In the genomic region with DNA sequence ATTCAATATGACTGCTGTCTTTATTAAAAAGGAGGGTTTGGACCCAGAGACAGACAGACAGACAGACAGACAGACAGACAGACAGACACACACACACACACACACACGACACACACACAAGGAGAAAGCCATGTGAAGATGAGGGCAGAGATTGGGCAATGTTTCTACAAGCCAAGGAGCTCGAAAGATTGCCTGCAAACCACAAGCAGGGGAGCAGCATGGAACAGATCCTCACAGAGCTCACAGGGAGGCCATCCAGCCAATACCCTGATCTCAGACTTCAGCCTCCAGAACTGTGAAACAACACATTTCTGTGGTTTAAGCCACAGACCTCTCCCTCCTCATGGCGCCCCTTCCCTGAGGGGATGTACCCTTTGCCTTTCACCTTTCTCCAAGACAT, we compare ENCODE assay signal across 14 cellular contexts. TPM values are rescaled to one million over a fixed set of nuclear protein-coding genes. Genes with fewer than 3 reads are reported as not detected.
DNase-seq lines count a peak whose midpoint lies in the region; ATAC-seq and TF ChIP-seq lines count a peak whose summit lies in the region.
"Had no signal": no experiment of that assay in that cellular context is flagged by ENCODE, and none has a peak within 500 bp of the region (broad histone marks: within the 10 kb centered on the region; RNA-seq: fewer than 3 reads in every experiment).

No MANE protein-coding gene starts in this region.

- peaks cover 3% of the 10 kb centered on the region; the same call in 1 of the 2 replicates for H3K4me1 ChIP-seq in Panc1 (ENCODE audit: control insufficient read depth, insufficient read depth, low read length)
- H3K4me1 ChIP-seq in skeletal muscle satellite cell (ENCODE audit: control insufficient read depth, insufficient read depth, low read length) = peaks cover 16% of the 10 kb centered on the region
- no peaks in the 10 kb centered on the region; the same call in 1 of the 2 replicates for H3K4me1 ChIP-seq in Caco-2

- H3K4me3 ChIP-seq in Panc1 (ENCODE audit: low read depth in 2 of 2, low read length in 2 of 2) = no peak overlapping the region
- H3K4me3 ChIP-seq in skeletal muscle satellite cell (ENCODE audit: low read length) = no peak overlapping the region
- no peak overlapping the region for H3K4me3 ChIP-seq in Caco-2 (ENCODE audit: low read depth, low read length)
- H3K4me3 ChIP-seq: HAP-1 had no signal

- no peaks in the 10 kb centered on the region for H3K27me3 ChIP-seq in Panc1 (ENCODE audit: control insufficient read depth, insufficient read depth, low read length)
- no peaks in the 10 kb centered on the region for H3K27me3 ChIP-seq in skeletal muscle satellite cell (ENCODE audit: control insufficient read depth, insufficient read depth, low read length)
- no peaks in the 10 kb centered on the region for H3K27me3 ChIP-seq in Caco-2 (replicated peaks; ENCODE audit: control insufficient read depth, insufficient read depth, low read length)

- H3K27ac ChIP-seq in Panc1 (ENCODE audit: low read length) = no peak overlapping the region

- CTCF ChIA-PET in Panc1 (lab: Charles Lee) (interaction anchor here (0.6 to 0.7 kb wide), 4 partner anchors 18 to 134 kb away, joined by 3 to 4 read pairs (median 4); no protein-coding TSS in a partner anchor), Caco-2 (lab: Charles Lee) (interaction anchor here (1.3 to 1.7 kb wide), 2 partner anchors 125 to 148 kb away, joined by 3 to 5 read pairs; no protein-coding TSS in a partner anchor)

- H3K4me3 Mint-ChIP-seq in Caco-2 (ENCODE audit: unreplicated experiment) = no peak overlapping the region
- H3K4me3 Mint-ChIP-seq: activated naive CD8-positive, alpha-beta T cell; stimulated activated memory B cell treated with anti-CD40 and anti-IgM and Interleukin-4, amounts not matched to agents 10 μg/mL and 1 μg/mL and 100 μg/mL, for 72 hours had no signal

- H3K9me3 ChIP-seq in Panc1 (ENCODE audit: control insufficient read depth, insufficient read depth, low read depth, low read length) (no peaks in the 10 kb centered on the region), skeletal muscle satellite cell (replicated peaks; ENCODE audit: low read length) (no peaks in the 10 kb centered on the region), Caco-2 (no peaks in the 10 kb centered on the region)

- H3K36me3 Mint-ChIP-seq in Caco-2 (ENCODE audit: insufficient read depth, unreplicated experiment) = no peaks in the 10 kb centered on the region
- H3K36me3 Mint-ChIP-seq: stimulated activated memory B cell treated with anti-CD40 and anti-IgM and Interleukin-4, amounts not matched to agents 10 μg/mL and 1 μg/mL and 100 μg/mL, for 72 hours had no signal

- no peaks in the 10 kb centered on the region for H3K4me1 Mint-ChIP-seq in Caco-2 (ENCODE audit: low read depth, unreplicated experiment)

- H3K4me2 ChIP-seq in skeletal muscle satellite cell (ENCODE audit: low read length) = peak overlapping the region; percentile 37

- ATAC-seq in Panc1 (peak; percentile 32; the same call in 1 of the 2 replicates), GM21528 (IDR thresholded peaks at IDR 0.05; ENCODE audit: low FRiP score, unreplicated experiment) (no peak)
- ATAC-seq: stimulated activated memory B cell treated with anti-CD40 and anti-IgM and Interleukin-4, amounts not matched to agents 10 μg/mL and 1 μg/mL and 100 μg/mL, for 72 hours had no signal

- H3K27ac Mint-ChIP-seq in Caco-2 (ENCODE audit: unreplicated experiment) = no peak overlapping the region
- H3K27ac Mint-ChIP-seq: activated naive CD8-positive, alpha-beta T cell; stimulated activated memory B cell treated with anti-CD40 and anti-IgM and Interleukin-4, amounts not matched to agents 10 μg/mL and 1 μg/mL and 100 μg/mL, for 72 hours had no signal

- in situ Hi-C loops in Panc1 (cut with HindIII; ENCODE audit: low pct_unique_long_range_greater_than_20kb, low sequenced_read_pairs) = no loop called here

- no TSS peak for BruUV-seq in Panc1 (replicated peaks; lab: Mats Ljungman, UMichigan)
- BruUV-seq in Caco-2 (replicated peaks; lab: Mats Ljungman, UMichigan) = no TSS peak

- no peak for TF ChIP-seq POLR2A in erythroblast (IDR thresholded peaks at IDR 0.05; ENCODE audit: low read length)

- no peaks in the 10 kb centered on the region for H3K27me3 Mint-ChIP-seq in Caco-2 (ENCODE audit: insufficient read depth, unreplicated experiment)
- H3K27me3 Mint-ChIP-seq: activated naive CD8-positive, alpha-beta T cell had no signal

- intact Hi-C loops in Panc1 (cut with micrococcal nuclease; ENCODE audit: unreplicated experiment) (no loop called here), Caco-2 (cut with micrococcal nuclease; ENCODE audit: unreplicated experiment) (no loop called here)

- peak overlapping the region; percentile 54 for H3K9ac ChIP-seq in skeletal muscle satellite cell (ENCODE audit: low read depth, low read length)

- peak; percentile 28 for DNase-seq in GF-D8 (lab: John Stamatoyannopoulos, UW)
- DNase-seq in Panc1 (ENCODE audit: low read depth, low spot score) = no peak
- DNase-seq in fibroblast of gingiva (ENCODE audit: low read depth) = peak; percentile 94
- no peak for DNase-seq in erythroblast (lab: John Stamatoyannopoulos, UW)
- no peak for DNase-seq in cerebellum (ENCODE audit: low spot score)
- no peak for DNase-seq in Caco-2
- DNase-seq: activated CD4-positive, alpha-beta T cell treated with anti-CD3 and anti-CD28 coated beads, Interleukin-2, amount 50 U/mL, for 1 hour; midbrain; NCI-H1930 had no signal

- no peaks in the 10 kb centered on the region for H3K9me3 Mint-ChIP-seq in Caco-2 (ENCODE audit: unreplicated experiment)
- H3K9me3 Mint-ChIP-seq: stimulated activated memory B cell treated with anti-CD40 and anti-IgM and Interleukin-4, amounts not matched to agents 10 μg/mL and 1 μg/mL and 100 μg/mL, for 72 hours had no signal

- TF ChIP-seq CTCF in Panc1 (IDR thresholded peaks at IDR 0.05) (no peak), Caco-2 (IDR thresholded peaks at IDR 0.05; ENCODE audit: insufficient read depth in 1 of 2, low read depth in 1 of 2, low read length in 1 of 2, severe bottlenecking in 1 of 2, unreplicated experiment in 1 of 2) (no peak)

- POLR2A ChIA-PET in Panc1 (lab: Charles Lee) = no interaction called here
- POLR2A ChIA-PET in Caco-2 (lab: Charles Lee) = no interaction called here

- H3K36me3 ChIP-seq in Panc1 (ENCODE audit: control insufficient read depth, insufficient read depth, low read length) (no peaks in the 10 kb centered on the region), skeletal muscle satellite cell (ENCODE audit: insufficient read depth, low read length) (no peaks in the 10 kb centered on the region), Caco-2 (ENCODE audit: control insufficient read depth, insufficient read depth, low read length) (no peaks in the 10 kb centered on the region)
- H3K36me3 ChIP-seq: HAP-1 had no signal

RNA-seq across cellular contexts. Expression of a gene that starts 35.8 kb away (rescaled TPM):
- total RNA-seq in Panc1 (2021; ENCODE audit: unreplicated experiment) (95.0 TPM), cerebellum (67.1 TPM), Caco-2 (2022) (56.4 and 63.0 TPM in 2 replicates)
- polyA plus RNA-seq in Panc1 (2012; ENCODE audit: insufficient read length) = 41.2 TPM
- 58.1 and 107 TPM in 2 replicates for total RNA-seq in skeletal muscle satellite cell (2012; rRNA removed)

Comparison
In these comparisons a context has a peak if more than half of its experiments do, and no peak if none do; other contexts are left out.
1. DNase-seq: peak in GF-D8 (single experiment) and fibroblast of gingiva (single experiment); none in Panc1 (single experiment), erythroblast (0 of 2), cerebellum (single experiment) and Caco-2 (0 of 2).